ENCODE assay signal across 19 cellular contexts in the genomic region with DNA sequence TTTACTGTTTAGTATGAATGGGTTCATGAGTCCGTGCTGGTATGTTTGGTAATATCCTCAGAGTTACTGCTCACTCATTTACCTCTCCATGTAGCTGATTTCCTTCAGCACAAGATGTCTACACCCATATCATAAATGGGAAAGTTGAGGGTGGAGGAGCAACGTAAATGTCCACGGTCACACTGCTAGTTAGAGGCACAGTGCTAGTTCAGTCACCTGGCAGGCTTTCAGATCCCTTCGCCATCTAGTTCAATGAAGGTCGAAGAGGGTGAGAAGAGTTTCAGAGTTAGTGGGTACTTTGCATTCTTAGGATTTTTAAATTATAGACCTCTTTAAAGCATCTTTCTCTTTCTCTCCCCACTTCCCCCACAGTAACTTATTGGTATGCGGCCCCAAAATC.
"Had no signal": no experiment of that assay in that cellular context is flagged by ENCODE, and none has a peak within 500 bp of the region (broad histone marks: within the 10 kb centered on the region; RNA-seq: fewer than 3 reads in every experiment).

No MANE protein-coding gene starts in this region.

- H3K9me3 ChIP-seq: MG63, Peyer's patch, SK-N-SH had no signal

- H3K9ac ChIP-seq: SK-N-SH had no signal

- H3K4me3 ChIP-seq: MG63, PC-9, Peyer's patch had no signal

- H3K27ac ChIP-seq: PC-9, Peyer's patch had no signal

- FAIRE-seq: HepG2 had no signal

- H3K27me3 ChIP-seq: MG63, Peyer's patch had no signal

- H3K4me1 ChIP-seq: Peyer's patch had no signal

- H2AFZ ChIP-seq: PC-9 had no signal

- H3K4me2 ChIP-seq: PC-9, SK-N-SH had no signal

- ATAC-seq: HepG2 had no signal

- H3K36me3 ChIP-seq: MG63, Peyer's patch had no signal

- DNase-seq: IMR-90, Karpas-422, KG1, MG63, NCI-H1092, NCI-H1105 treated with DMSO at 0.1 percent for 48 hours, NCI-H1417 treated with DMSO at 0.1 percent for 48 hours, NCI-H146, NCI-H1694 treated with DMSO at 0.1 percent for 48 hours, NCI-H1930, NCI-H2081, NCI-H2107, NCI-H2227 treated with DMSO at 0.1 percent for 48 hours, NCI-H774, PC-9, Peyer's patch, SHP77, SK-N-SH had no signal
